1 cellular context compared by ENCODE assay signal in the genomic region with DNA sequence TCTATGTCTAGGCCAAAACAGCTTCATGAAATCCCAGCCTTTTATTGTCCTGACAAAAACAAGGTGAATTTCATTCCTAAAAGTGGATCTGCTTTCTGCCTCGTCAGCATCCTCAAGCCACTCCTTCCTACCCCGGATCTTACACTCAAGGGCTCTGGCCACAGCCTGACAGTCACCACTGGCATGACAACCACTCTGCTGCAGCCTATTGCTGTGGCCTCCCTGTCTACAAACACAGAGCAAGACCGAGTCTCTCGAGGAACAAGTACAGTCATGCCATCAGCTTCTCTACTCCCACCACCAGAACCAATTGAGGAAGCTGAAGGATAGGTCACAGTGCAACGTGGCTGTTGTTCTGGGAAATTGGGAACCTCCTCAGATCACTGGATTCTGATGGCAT.
A peak's percentile ranks its signal among the peaks of the same experiment; 100 is the strongest.
TF ChIP-seq lines count a peak whose summit lies in the region.

No MANE protein-coding gene starts in this region.

TF ChIP-seq in K562, 482 proteins besides CTCF, POLR2A, EP300 and RAD21:
- no peak for TF ChIP-seq GTF2E2 (tag; IDR thresholded peaks at IDR 0.05)
- TF ChIP-seq ARID1B (IDR thresholded peaks at IDR 0.05), result no peak
- TF ChIP-seq MAFF (IDR thresholded peaks at IDR 0.05; ENCODE audit: low read length), result 0 out of 2 replicates have a peak, but pooled peaks have one; percentile 11
- TF ChIP-seq PHF20 (IDR thresholded peaks at IDR 0.05; ENCODE audit: partially characterized antibody), result no peak
- TF ChIP-seq NCOA2 (IDR thresholded peaks at IDR 0.05; ENCODE audit: partially characterized antibody in 2 of 2), result no peak
- TF ChIP-seq SMARCA5 (IDR thresholded peaks at IDR 0.05), result no peak
- TF ChIP-seq ZNF316 (IDR thresholded peaks at IDR 0.05), result peak; percentile 41; the same call in 1 of the 2 replicates
- no peak for TF ChIP-seq DIDO1 (tag; IDR thresholded peaks at IDR 0.05; ENCODE audit: low read depth)
- TF ChIP-seq C11orf30 (IDR thresholded peaks at IDR 0.05; ENCODE audit: low read depth), result peak; percentile 26; the same call in 1 of the 2 replicates
- TF ChIP-seq MBD2 (IDR thresholded peaks at IDR 0.05; ENCODE audit: borderline replicate concordance, low read depth), result no peak
- TF ChIP-seq THAP7 (CRISPR knock-in tag; IDR thresholded peaks at IDR 0.05), result no peak
- TF ChIP-seq SMAD2 (IDR thresholded peaks at IDR 0.05; ENCODE audit: low read depth, low read length), result no peak
- no peak for TF ChIP-seq FOS (IDR thresholded peaks at IDR 0.05; ENCODE audit: extremely low read depth, insufficient read length)
- no peak for TF ChIP-seq MTA3 (IDR thresholded peaks at IDR 0.05; ENCODE audit: borderline replicate concordance)
- TF ChIP-seq MTA1 (IDR thresholded peaks at IDR 0.05; ENCODE audit: borderline replicate concordance), result no peak
- no peak for TF ChIP-seq ZKSCAN1 (IDR thresholded peaks at IDR 0.05; ENCODE audit: low read depth, low read length)
TF ChIP-seq in K562: peak in this region for 3.
